ENCODE assay signal across 17 cellular contexts in genomic region chr5:151186538-151186937, GRCh38. TPM values are rescaled to one million over a fixed set of nuclear protein-coding genes. Genes with fewer than 3 reads are reported as not detected.
DNase-seq lines count a peak whose midpoint lies in the region; ATAC-seq and TF ChIP-seq lines count a peak whose summit lies in the region.
"Had no signal": no experiment of that assay in that cellular context is flagged by ENCODE, and none has a peak within 500 bp of the region (broad histone marks: within the 10 kb centered on the region; RNA-seq: fewer than 3 reads in every experiment).

No MANE protein-coding gene starts in this region.

- CTCF ChIA-PET in CD8-positive, alpha-beta memory T cell (lab: Charles Lee) = no interaction called here
- CTCF ChIA-PET in activated CD8-positive, alpha-beta T cell treated with anti-CD3 and anti-CD28 coated beads for 36 hours (lab: Charles Lee) = interaction anchor here (1.3 kb wide), 2 partner anchors 22 to 71 kb away, joined by 3 read pairs; no protein-coding TSS in a partner anchor

- no peak for TF ChIP-seq CTCF in natural killer cell (IDR thresholded peaks at IDR 0.05)
- TF ChIP-seq CTCF in activated CD8-positive, alpha-beta T cell treated with anti-CD3 and anti-CD28 coated beads for 36 hours (IDR thresholded peaks at IDR 0.05) = no peak

- intact Hi-C loops in natural killer cell (cut with micrococcal nuclease) = no loop called here
- intact Hi-C loops in activated CD8-positive, alpha-beta T cell treated with anti-CD3 and anti-CD28 coated beads for 36 hours (cut with micrococcal nuclease) = no loop called here

- POLR2A ChIA-PET in CD8-positive, alpha-beta memory T cell (lab: Charles Lee) = no interaction called here
- POLR2A ChIA-PET in activated CD8-positive, alpha-beta T cell treated with anti-CD3 and anti-CD28 coated beads for 36 hours (lab: Charles Lee) = interaction anchor here (1.2 kb wide), 1 partner anchor 29 kb away, joined by 4 read pairs; no protein-coding TSS in a partner anchor

- peak; percentile 3 for DNase-seq in activated T-cell treated with anti-CD3 and anti-CD28 coated beads, Interleukin-2, amount 50 U/mL, for 24 hours
- no peak for DNase-seq in activated T-cell treated with anti-CD3 and anti-CD28 coated beads, Interleukin-2, amount 50 U/mL, for 4 hours
- DNase-seq in CD8-positive, alpha-beta memory T cell = no peak
- DNase-seq in ecto neural progenitor cell (ENCODE audit: low spot score) (peak; percentile 27), natural killer cell (no peak), SIG-M5 (lab: John Stamatoyannopoulos, UW) (no peak), NCI-H187 treated with DMSO at 0.1 percent for 48 hours (lab: John Stamatoyannopoulos, UW) (no peak)
- no peak for DNase-seq in activated CD8-positive, alpha-beta T cell treated with anti-CD3 and anti-CD28 coated beads for 36 hours
- DNase-seq: COR-L47, DMS153, NCI-H1436, NCI-H2029 treated with DMSO at 0.1 percent for 48 hours, NCI-H2171 treated with DMSO at 0.1 percent for 48 hours, NCI-H446 treated with DMSO at 0.1 percent for 48 hours, OCI-M1 had no signal

- H3K4me1 Mint-ChIP-seq in activated T-cell treated with anti-CD3 and anti-CD28 coated beads, Interleukin-2, amount 50 U/mL, for 24 hours (ENCODE audit: low read depth) = peaks cover 36% of the 10 kb centered on the region
- peaks cover 22% of the 10 kb centered on the region for H3K4me1 Mint-ChIP-seq in activated T-cell treated with anti-CD3 and anti-CD28 coated beads, Interleukin-2, amount 50 U/mL, for 4 hours (ENCODE audit: low read depth)
- peaks cover 29 to 42% (median 31%) of the 10 kb centered on the region in 3 donors for H3K4me1 Mint-ChIP-seq in CD8-positive, alpha-beta memory T cell
- peaks cover 35 to 37% of the 10 kb centered on the region in 2 donors for H3K4me1 Mint-ChIP-seq in natural killer cell
- peaks cover 19% of the 10 kb centered on the region for H3K4me1 Mint-ChIP-seq in activated CD8-positive, alpha-beta T cell treated with anti-CD3 and anti-CD28 coated beads for 36 hours (ENCODE audit: low read depth)

- peaks cover 12% of the 10 kb centered on the region for H3K9me3 Mint-ChIP-seq in activated T-cell treated with anti-CD3 and anti-CD28 coated beads, Interleukin-2, amount 50 U/mL, for 24 hours
- peaks cover 21% of the 10 kb centered on the region for H3K9me3 Mint-ChIP-seq in activated T-cell treated with anti-CD3 and anti-CD28 coated beads, Interleukin-2, amount 50 U/mL, for 4 hours
- H3K9me3 Mint-ChIP-seq in CD8-positive, alpha-beta memory T cell = peaks cover 8 to 13% (median 10%) of the 10 kb centered on the region in 5 donors
- H3K9me3 Mint-ChIP-seq in natural killer cell = peaks cover 4 to 5% of the 10 kb centered on the region in 2 donors
- peaks cover 17% of the 10 kb centered on the region for H3K9me3 Mint-ChIP-seq in activated CD8-positive, alpha-beta T cell treated with anti-CD3 and anti-CD28 coated beads for 36 hours

- H3K4me3 ChIP-seq in CD8-positive, alpha-beta memory T cell (ENCODE audit: low read length) = no peak overlapping the region
- H3K4me3 ChIP-seq: BLaER1 had no signal

- H3K27ac ChIP-seq in CD8-positive, alpha-beta memory T cell (ENCODE audit: low read depth, low read length) = no peak overlapping the region
- H3K27ac ChIP-seq: BLaER1, RWPE1 had no signal

- H3K27ac Mint-ChIP-seq in activated T-cell treated with anti-CD3 and anti-CD28 coated beads, Interleukin-2, amount 50 U/mL, for 24 hours = no peak overlapping the region
- H3K27ac Mint-ChIP-seq in CD8-positive, alpha-beta memory T cell = peak overlapping the region in 5 of 8 donors; percentile 32 to 72 (median 57)
- H3K27ac Mint-ChIP-seq in natural killer cell = peak overlapping the region; percentile 9 to 33
- H3K27ac Mint-ChIP-seq in activated CD8-positive, alpha-beta T cell treated with anti-CD3 and anti-CD28 coated beads for 36 hours = no peak overlapping the region

- H3K36me3 Mint-ChIP-seq in activated T-cell treated with anti-CD3 and anti-CD28 coated beads, Interleukin-2, amount 50 U/mL, for 24 hours (ENCODE audit: low read depth) = peaks cover 90% of the 10 kb centered on the region
- peaks cover 52% of the 10 kb centered on the region for H3K36me3 Mint-ChIP-seq in activated T-cell treated with anti-CD3 and anti-CD28 coated beads, Interleukin-2, amount 50 U/mL, for 4 hours (ENCODE audit: insufficient read depth)
- peaks cover 46 to 93% (median 48%) of the 10 kb centered on the region in 3 donors for H3K36me3 Mint-ChIP-seq in CD8-positive, alpha-beta memory T cell
- H3K36me3 Mint-ChIP-seq in natural killer cell = peaks cover 27% of the 10 kb centered on the region
- H3K36me3 Mint-ChIP-seq in activated CD8-positive, alpha-beta T cell treated with anti-CD3 and anti-CD28 coated beads for 36 hours (ENCODE audit: low read depth) = peaks cover 43% of the 10 kb centered on the region

- ATAC-seq in activated T-cell treated with anti-CD3 and anti-CD28 coated beads, Interleukin-2, amount 50 U/mL, for 4 hours = no peak
- no peak for ATAC-seq in natural killer cell
- no peak for ATAC-seq in activated CD8-positive, alpha-beta T cell treated with anti-CD3 and anti-CD28 coated beads for 36 hours

- H3K36me3 ChIP-seq in CD8-positive, alpha-beta memory T cell (ENCODE audit: insufficient read depth, low read length) = peaks cover 64% of the 10 kb centered on the region

- H3K27me3 Mint-ChIP-seq in activated T-cell treated with anti-CD3 and anti-CD28 coated beads, Interleukin-2, amount 50 U/mL, for 24 hours = no peaks in the 10 kb centered on the region
- H3K27me3 Mint-ChIP-seq in activated T-cell treated with anti-CD3 and anti-CD28 coated beads, Interleukin-2, amount 50 U/mL, for 4 hours (ENCODE audit: low read depth) = no peaks in the 10 kb centered on the region
- H3K27me3 Mint-ChIP-seq in CD8-positive, alpha-beta memory T cell = no peaks in the 10 kb centered on the region
- H3K27me3 Mint-ChIP-seq in natural killer cell (ENCODE audit: low read depth in 2 of 2) = no peaks in the 10 kb centered on the region
- no peaks in the 10 kb centered on the region for H3K27me3 Mint-ChIP-seq in activated CD8-positive, alpha-beta T cell treated with anti-CD3 and anti-CD28 coated beads for 36 hours

- no peaks in the 10 kb centered on the region for H3K9me3 ChIP-seq in CD8-positive, alpha-beta memory T cell (ENCODE audit: low read length)

- H3K27me3 ChIP-seq in CD8-positive, alpha-beta memory T cell (ENCODE audit: insufficient read depth, low read length, poor library complexity, severe bottlenecking) = no peaks in the 10 kb centered on the region
- H3K27me3 ChIP-seq: BLaER1 had no signal

- H3K4me3 Mint-ChIP-seq in activated T-cell treated with anti-CD3 and anti-CD28 coated beads, Interleukin-2, amount 50 U/mL, for 24 hours = no peak overlapping the region
- no peak overlapping the region for H3K4me3 Mint-ChIP-seq in activated T-cell treated with anti-CD3 and anti-CD28 coated beads, Interleukin-2, amount 50 U/mL, for 4 hours
- no peak overlapping the region for H3K4me3 Mint-ChIP-seq in CD8-positive, alpha-beta memory T cell
- no peak overlapping the region for H3K4me3 Mint-ChIP-seq in natural killer cell
- H3K4me3 Mint-ChIP-seq in activated CD8-positive, alpha-beta T cell treated with anti-CD3 and anti-CD28 coated beads for 36 hours = no peak overlapping the region

- no peaks in the 10 kb centered on the region for H3K4me1 ChIP-seq in CD8-positive, alpha-beta memory T cell (ENCODE audit: insufficient read depth, low read length)

RNA-seq across cellular contexts. Expression of gene ANXA6, which starts 29.0 kb away (rescaled TPM):
- total RNA-seq in activated T-cell treated with anti-CD3 and anti-CD28 coated beads, Interleukin-2, amount 50 U/mL, for 4 hours = 100 to 1,000 TPM; 102 to 156 (median 128) TPM
- total RNA-seq in CD8-positive, alpha-beta memory T cell = 100 to 1,000 TPM; 452 to 459 TPM
- 351 TPM for polyA plus RNA-seq in CD8-positive, alpha-beta memory T cell
- total RNA-seq in natural killer cell = 100 to 1,000 TPM; 504 to 629 (median 535) TPM
- total RNA-seq in activated CD8-positive, alpha-beta T cell treated with anti-CD3 and anti-CD28 coated beads for 36 hours = 100 to 1,000 TPM; 328 to 336 TPM

RNA-seq across cellular contexts. Expression of gene CCDC69, which starts 37.4 kb away (rescaled TPM):
- 10 to 100 TPM; 20.0 to 23.0 (median 21.2) TPM for total RNA-seq in activated T-cell treated with anti-CD3 and anti-CD28 coated beads, Interleukin-2, amount 50 U/mL, for 4 hours
- 10 to 100 TPM; 47.9 to 50.5 TPM for total RNA-seq in CD8-positive, alpha-beta memory T cell
- polyA plus RNA-seq in CD8-positive, alpha-beta memory T cell = 134 TPM
- 100 to 1,000 TPM; 181 to 227 (median 204) TPM for total RNA-seq in natural killer cell
- 10 to 100 TPM; 33.0 to 34.5 TPM for total RNA-seq in activated CD8-positive, alpha-beta T cell treated with anti-CD3 and anti-CD28 coated beads for 36 hours

Comparison
In these comparisons a context has a peak if more than half of its experiments do, and no peak if none do; other contexts are left out.
1. DNase-seq: peak in activated T-cell treated with anti-CD3 and anti-CD28 coated beads, Interleukin-2, amount 50 U/mL, for 24 hours (single experiment) and ecto neural progenitor cell (single experiment); none in activated T-cell treated with anti-CD3 and anti-CD28 coated beads, Interleukin-2, amount 50 U/mL, for 4 hours (single experiment), CD8-positive, alpha-beta memory T cell (0 of 5), natural killer cell (single experiment), SIG-M5 (single experiment), activated CD8-positive, alpha-beta T cell treated with anti-CD3 and anti-CD28 coated beads for 36 hours (single experiment) and NCI-H187 treated with DMSO at 0.1 percent for 48 hours (single experiment).
2. H3K27ac Mint-ChIP-seq: peak in CD8-positive, alpha-beta memory T cell (5 of 8) and natural killer cell (2 of 2); none in activated T-cell treated with anti-CD3 and anti-CD28 coated beads, Interleukin-2, amount 50 U/mL, for 24 hours (single experiment) and activated CD8-positive, alpha-beta T cell treated with anti-CD3 and anti-CD28 coated beads for 36 hours (single experiment).